In the genomic region with DNA sequence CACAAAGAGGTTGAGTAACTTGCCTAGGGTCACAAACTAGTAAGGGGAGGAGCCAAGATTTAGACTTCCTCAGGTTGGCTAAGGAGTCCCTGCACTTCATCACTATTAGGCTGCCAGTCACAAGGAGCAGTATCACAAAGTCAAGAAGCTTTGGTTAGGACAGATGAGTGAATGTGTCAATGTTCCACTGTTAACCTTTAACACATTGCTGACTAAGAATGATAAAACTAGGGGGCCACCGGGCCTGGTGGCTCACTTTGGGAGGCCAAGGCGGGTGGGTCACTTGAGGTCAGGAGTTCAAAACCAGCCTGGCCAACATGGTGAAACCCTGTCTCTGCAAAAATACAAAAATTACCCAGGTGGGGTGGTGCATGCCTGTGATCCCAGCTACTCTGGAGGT, we compare ENCODE assay signal across 12 cellular contexts. TPM values are rescaled to one million over a fixed set of nuclear protein-coding genes. Genes with fewer than 3 reads are reported as not detected.
DNase-seq lines count a peak whose midpoint lies in the region; ATAC-seq, FAIRE-seq and TF ChIP-seq lines count a peak whose summit lies in the region.
"Had no signal": no experiment of that assay in that cellular context is flagged by ENCODE, and none has a peak within 500 bp of the region (broad histone marks: within the 10 kb centered on the region; RNA-seq: fewer than 3 reads in every experiment).

No MANE protein-coding gene starts in this region.

- no peaks in the 10 kb centered on the region for H3K36me3 ChIP-seq in upper lobe of right lung
- H3K36me3 ChIP-seq in breast epithelium, result no peaks in the 10 kb centered on the region
- H3K36me3 ChIP-seq: lower lobe of right lung had no signal

- H3K4me1 Mint-ChIP-seq in activated CD8-positive, alpha-beta memory T cell treated with anti-CD3 and anti-CD28 coated beads, Interleukin-2, amount 10 ng/mL, durations not matched to agents 7 days and 5 days, result peaks cover 68% of the 10 kb centered on the region
- H3K4me1 Mint-ChIP-seq in stimulated activated memory B cell treated with anti-CD40 and anti-IgM and Interleukin-4, amounts not matched to agents 10 μg/mL and 1 μg/mL and 100 μg/mL, for 72 hours, result peaks cover 56% of the 10 kb centered on the region

- H3K9me3 ChIP-seq in upper lobe of right lung, result no peaks in the 10 kb centered on the region
- H3K9me3 ChIP-seq in breast epithelium, result peaks cover 0 to 9% of the 10 kb centered on the region in 2 donors
- H3K9me3 ChIP-seq: SJSA1 had no signal

- H3K27me3 Mint-ChIP-seq in activated CD8-positive, alpha-beta memory T cell treated with anti-CD3 and anti-CD28 coated beads, Interleukin-2, amount 10 ng/mL, durations not matched to agents 7 days and 5 days, result no peaks in the 10 kb centered on the region
- H3K27me3 Mint-ChIP-seq in stimulated activated memory B cell treated with anti-CD40 and anti-IgM and Interleukin-4, amounts not matched to agents 10 μg/mL and 1 μg/mL and 100 μg/mL, for 72 hours, result no peaks in the 10 kb centered on the region

- no peak overlapping the region for H3K27ac Mint-ChIP-seq in activated CD8-positive, alpha-beta memory T cell treated with anti-CD3 and anti-CD28 coated beads, Interleukin-2, amount 10 ng/mL, durations not matched to agents 7 days and 5 days
- no peak overlapping the region for H3K27ac Mint-ChIP-seq in stimulated activated memory B cell treated with anti-CD40 and anti-IgM and Interleukin-4, amounts not matched to agents 10 μg/mL and 1 μg/mL and 100 μg/mL, for 72 hours
- H3K27ac Mint-ChIP-seq: activated T-helper 2 cell treated with anti-CD3 and anti-CD28 coated beads, Interferon-gamma antibody, Interleukin-2, Interleukin-4, amounts not matched to agents 10 μg/mL and 5 μg/mL and 100 μg/mL, durations not matched to agents 14 hours and 24 hours and 36 hours had no signal

- no peak for TF ChIP-seq POLR2A in breast epithelium (IDR thresholded peaks at IDR 0.05)

- H3K36me3 Mint-ChIP-seq in activated CD8-positive, alpha-beta memory T cell treated with anti-CD3 and anti-CD28 coated beads, Interleukin-2, amount 10 ng/mL, durations not matched to agents 7 days and 5 days, result peaks cover 50% of the 10 kb centered on the region
- H3K36me3 Mint-ChIP-seq in stimulated activated memory B cell treated with anti-CD40 and anti-IgM and Interleukin-4, amounts not matched to agents 10 μg/mL and 1 μg/mL and 100 μg/mL, for 72 hours, result peaks cover 59% of the 10 kb centered on the region

- H3K4me3 ChIP-seq in upper lobe of right lung, result no peak overlapping the region
- no peak overlapping the region for H3K4me3 ChIP-seq in breast epithelium
- H3K4me3 ChIP-seq: lower lobe of right lung, SJSA1 had no signal

- no peak for TF ChIP-seq CTCF in upper lobe of right lung (IDR thresholded peaks at IDR 0.05)
- TF ChIP-seq CTCF in breast epithelium (IDR thresholded peaks at IDR 0.05), result no peak
- TF ChIP-seq CTCF in GM20000 (IDR thresholded peaks at IDR 0.05; ENCODE audit: extremely low read depth, missing control alignments), result no peak

- no peaks in the 10 kb centered on the region for H3K27me3 ChIP-seq in upper lobe of right lung
- no peaks in the 10 kb centered on the region for H3K27me3 ChIP-seq in breast epithelium
- H3K27me3 ChIP-seq: SJSA1 had no signal

- peak; percentile 37 for ATAC-seq in activated CD8-positive, alpha-beta memory T cell treated with anti-CD3 and anti-CD28 coated beads, Interleukin-2, amount 10 ng/mL, durations not matched to agents 7 days and 5 days
- ATAC-seq in HG02610 (IDR thresholded peaks at IDR 0.05; ENCODE audit: unreplicated experiment), result peak; percentile 67
- peak; percentile 36 for ATAC-seq in stimulated activated memory B cell treated with anti-CD40 and anti-IgM and Interleukin-4, amounts not matched to agents 10 μg/mL and 1 μg/mL and 100 μg/mL, for 72 hours
- no peak for ATAC-seq in upper lobe of right lung
- ATAC-seq: esophagus mucosa, lower lobe of right lung had no signal

- DNase-seq in activated CD8-positive, alpha-beta memory T cell treated with anti-CD3 and anti-CD28 coated beads, Interleukin-2, amount 10 ng/mL, durations not matched to agents 7 days and 5 days, result no peak
- DNase-seq in activated CD8-positive, alpha-beta memory T cell treated with anti-CD3 and anti-CD28 coated beads for 24 hours, result no peak
- DNase-seq in HTR-8/SVneo (ENCODE audit: insufficient read length, low spot score), result no peak
- DNase-seq in upper lobe of right lung, result no peak
- DNase-seq in breast epithelium (ENCODE audit: low spot score in 2 of 2), result no peak
- no peak for DNase-seq in GM20000 (ENCODE audit: low spot score)
- DNase-seq: lower lobe of right lung had no signal

- intact Hi-C loops in upper lobe of right lung (cut with DNase I) (no loop called here), breast epithelium (cut with DNase I; ENCODE audit: low total_unique reads) (no loop called here)

- H3K4me3 Mint-ChIP-seq in activated CD8-positive, alpha-beta memory T cell treated with anti-CD3 and anti-CD28 coated beads, Interleukin-2, amount 10 ng/mL, durations not matched to agents 7 days and 5 days, result no peak overlapping the region
- no peak overlapping the region for H3K4me3 Mint-ChIP-seq in stimulated activated memory B cell treated with anti-CD40 and anti-IgM and Interleukin-4, amounts not matched to agents 10 μg/mL and 1 μg/mL and 100 μg/mL, for 72 hours

- H3K9me3 Mint-ChIP-seq in activated CD8-positive, alpha-beta memory T cell treated with anti-CD3 and anti-CD28 coated beads, Interleukin-2, amount 10 ng/mL, durations not matched to agents 7 days and 5 days (ENCODE audit: low read depth), result no peaks in the 10 kb centered on the region
- H3K9me3 Mint-ChIP-seq in stimulated activated memory B cell treated with anti-CD40 and anti-IgM and Interleukin-4, amounts not matched to agents 10 μg/mL and 1 μg/mL and 100 μg/mL, for 72 hours, result peaks cover 12% of the 10 kb centered on the region

- peak; percentile 40 for FAIRE-seq in HTR-8/SVneo (lab: Jason Lieb, UNC)

- CTCF ChIA-PET in activated CD8-positive, alpha-beta memory T cell treated with anti-CD3 and anti-CD28 coated beads, Interleukin-2, amount 10 ng/mL, durations not matched to agents 7 days and 5 days (lab: Charles Lee), result interaction anchor here (0.7 to 1.1 kb wide), 2 partner anchors 21 to 54 kb away, joined by 3 read pairs; no protein-coding TSS in a partner anchor

- H3K27ac ChIP-seq in upper lobe of right lung, result no peak overlapping the region
- H3K27ac ChIP-seq in breast epithelium, result no peak overlapping the region
- H3K27ac ChIP-seq: lower lobe of right lung, SJSA1 had no signal

- no peaks in the 10 kb centered on the region for H3K4me1 ChIP-seq in upper lobe of right lung
- H3K4me1 ChIP-seq in breast epithelium, result no peaks in the 10 kb centered on the region
- H3K4me1 ChIP-seq: lower lobe of right lung, SJSA1 had no signal

RNA-seq across cellular contexts. Expression of gene TMEM123, which starts 32.0 kb away (rescaled TPM):
- total RNA-seq in activated CD8-positive, alpha-beta memory T cell treated with anti-CD3 and anti-CD28 coated beads, Interleukin-2, amount 10 ng/mL, durations not matched to agents 7 days and 5 days, result 100 to 1,000 TPM; 194 to 242 TPM
- total RNA-seq in upper lobe of right lung (203 TPM), breast epithelium (100 to 1,000 TPM in 2 of 3 donors, 10 to 100 TPM in 1; 74.6 to 307 (median 167) TPM)
